Comparison of ENCODE assay signal across 30 cellular contexts in genomic region chr9:108951578-108951977, GRCh38. TPM values are rescaled to one million over a fixed set of nuclear protein-coding genes. Genes with fewer than 3 reads are reported as not detected.
DNase-seq lines count a peak whose midpoint lies in the region; ATAC-seq, FAIRE-seq and TF ChIP-seq lines count a peak whose summit lies in the region.
"Had no signal": no experiment of that assay in that cellular context is flagged by ENCODE, and none has a peak within 500 bp of the region (broad histone marks: within the 10 kb centered on the region; RNA-seq: fewer than 3 reads in every experiment).

No MANE protein-coding gene starts in this region.

- no peak overlapping the region for H3K18ac ChIP-seq in IMR-90 (ENCODE audit: low read depth, low read length)

- H4K20me1 ChIP-seq in IMR-90 (ENCODE audit: insufficient read depth, low read length), result no peaks in the 10 kb centered on the region

- H3K23ac ChIP-seq in IMR-90 (ENCODE audit: low read depth, low read length), result no peak overlapping the region

- H3K27ac ChIP-seq in IMR-90 (ENCODE audit: insufficient read depth, low read length), result no peak overlapping the region
- no peak overlapping the region for H3K27ac ChIP-seq in ascending aorta
- H3K27ac ChIP-seq: GM23248, PC-9, SJSA1 had no signal

- H4K5ac ChIP-seq in IMR-90 (ENCODE audit: low read depth, low read length), result no peak overlapping the region

- H3K4me1 ChIP-seq in IMR-90 (ENCODE audit: control insufficient read depth, insufficient read depth, low read length), result no peaks in the 10 kb centered on the region
- no peaks in the 10 kb centered on the region for H3K4me1 ChIP-seq in ascending aorta
- H3K4me1 ChIP-seq: SJSA1 had no signal

- no peak overlapping the region for H4K8ac ChIP-seq in IMR-90 (ENCODE audit: low read depth in 2 of 2, low read length in 2 of 2)

- no peak overlapping the region for H3K4me3 ChIP-seq in IMR-90 (ENCODE audit: insufficient read depth, low read depth, low read length)
- H3K4me3 ChIP-seq in bronchial epithelial cell (ENCODE audit: low read depth, low read length), result no peak overlapping the region
- H3K4me3 ChIP-seq in ascending aorta, result no peak overlapping the region
- H3K4me3 ChIP-seq: GM23248, PC-9, SJSA1 had no signal

- CTCF ChIA-PET in IMR-90 (lab: Yijun Ruan, JAX), result interaction anchor here (1.5 kb wide), 1 partner anchor 9 kb away, joined by 4 read pairs; no protein-coding TSS in a partner anchor

- TF ChIP-seq CTCF in IMR-90 (conservative IDR thresholded peaks at IDR 0.05; ENCODE audit: low read depth, low read length), result no peak
- no peak for TF ChIP-seq CTCF in bronchial epithelial cell (IDR thresholded peaks at IDR 0.05; ENCODE audit: insufficient read depth, low read length, severe bottlenecking)
- no peak for TF ChIP-seq CTCF in ascending aorta (IDR thresholded peaks at IDR 0.05)

- H3K9ac ChIP-seq in IMR-90 (ENCODE audit: low read depth, low read length), result no peak overlapping the region
- H3K9ac ChIP-seq: GM23248 had no signal

- no peak overlapping the region for H3K14ac ChIP-seq in IMR-90 (replicated peaks; ENCODE audit: low read depth, low read length)

- H3K9me1 ChIP-seq in IMR-90 (ENCODE audit: insufficient read depth, low read length), result no peaks in the 10 kb centered on the region

- no peak overlapping the region for H2AK5ac ChIP-seq in IMR-90 (ENCODE audit: low read depth, low read length)

- ATAC-seq in IMR-90 (ENCODE audit: low read depth) (no peak), GM21825 (IDR thresholded peaks at IDR 0.05; ENCODE audit: unreplicated experiment) (no peak)

- H2BK20ac ChIP-seq in IMR-90 (ENCODE audit: low read depth, low read length), result no peak overlapping the region

- FAIRE-seq in bronchial epithelial cell (lab: Jason Lieb, UNC), result no peak
- FAIRE-seq: GM18507 had no signal

- no peaks in the 10 kb centered on the region; a peak in 1 of 4 replicates for H3K79me1 ChIP-seq in IMR-90 (ENCODE audit: low read depth in 1 of 2, low read length in 2 of 2)

- no peak for TF ChIP-seq POLR2A in IMR-90 (IDR thresholded peaks at IDR 0.05; ENCODE audit: low read depth, low read length)

- POLR2A ChIA-PET in IMR-90 (lab: Charles Lee; ENCODE audit: unreplicated experiment), result no interaction called here

- no peak overlapping the region for H2BK5ac ChIP-seq in IMR-90 (ENCODE audit: low read depth, low read length, poor library complexity, severe bottlenecking)

- BruUV-seq in IMR-90 (replicated peaks; lab: Mats Ljungman, UMichigan), result no TSS peak

- DNase-seq in Daoy (ENCODE audit: low read depth), result peak; percentile 9
- DNase-seq in IMR-90, result peak; percentile 1
- peak; percentile 8 for DNase-seq in bronchial epithelial cell (ENCODE audit: low read depth)
- peak; percentile 63 for DNase-seq in iris pigment epithelial cell (ENCODE audit: low read depth)
- DNase-seq in ascending aorta (ENCODE audit: low spot score in 2 of 2), result no peak
- no peak for DNase-seq in NCI-H446 (lab: John Stamatoyannopoulos, UW)
- DNase-seq in DMS114 treated with DMSO at 0.1 percent for 48 hours (lab: John Stamatoyannopoulos, UW; ENCODE audit: unreplicated experiment), result no peak
- DNase-seq: 8988T; ACHN; BE2C; Calu3; DMS153; DND-41; HFFc6; Karpas-422; NCI-H1092 treated with DMSO at 0.1 percent for 48 hours; NCI-H1436; NCI-H187; NCI-H2081 treated with DMSO at 0.1 percent for 48 hours; NCI-H2171; NCI-H345; NCI-H524 treated with DMSO at 0.1 percent for 48 hours; NCI-H82; NK-92 treated with Interleukin-12 subunit alpha and Interleukin-12 subunit beta, amount 100 ng/mL, for 24 hours; PC-9; Right ventricle myocardium superior had no signal

- intact Hi-C loops in IMR-90 (cut with micrococcal nuclease), result no loop called here
- intact Hi-C loops in ascending aorta (cut with DNase I), result loop anchor here (5.0 kb wide), 1 partner anchor 61 kb away; the partner anchor contains the start of gene CTNNAL1

- no peak overlapping the region for H3K4me2 ChIP-seq in IMR-90 (ENCODE audit: low read depth, low read length)
- H3K4me2 ChIP-seq: PC-9 had no signal

- no peak overlapping the region for H2AK9ac ChIP-seq in IMR-90 (replicated peaks; ENCODE audit: low read depth, low read length, poor library complexity)

- H3K9me3 ChIP-seq in IMR-90 (ENCODE audit: control insufficient read depth, insufficient read depth, low read length), result no peaks in the 10 kb centered on the region
- no peaks in the 10 kb centered on the region for H3K9me3 ChIP-seq in ascending aorta
- H3K9me3 ChIP-seq: BE2C, SJSA1 had no signal

- H3K56ac ChIP-seq in IMR-90 (ENCODE audit: extremely low read depth, insufficient read depth, low read length), result no peak overlapping the region

- no peak overlapping the region for H2BK120ac ChIP-seq in IMR-90 (ENCODE audit: low read depth, low read length)

- H4K91ac ChIP-seq in IMR-90 (ENCODE audit: insufficient read depth, low read depth, low read length), result no peak overlapping the region

- WGBS in IMR-90 (ENCODE audit: extremely low coverage in 2 of 2, insufficient read length in 1 of 2), 2 experiments, result no CpG with 5 or more reads among the region's 2 CpGs

- no peak overlapping the region for H2AFZ ChIP-seq in IMR-90 (replicated peaks; ENCODE audit: low read length, poor library complexity)
- H2AFZ ChIP-seq: GM23248, PC-9 had no signal

- H3K27me3 ChIP-seq in IMR-90 (ENCODE audit: control insufficient read depth, insufficient read depth, low read length) (no peaks in the 10 kb centered on the region), bronchial epithelial cell (ENCODE audit: control insufficient read depth, insufficient read depth, low read length) (no peaks in the 10 kb centered on the region), ascending aorta (no peaks in the 10 kb centered on the region)
- H3K27me3 ChIP-seq: BE2C, SJSA1 had no signal

- in situ Hi-C loops in IMR-90 (cut with MboI; ENCODE audit: low sequenced_read_pairs), result no loop called here

- no peak overlapping the region for H3K4ac ChIP-seq in IMR-90 (ENCODE audit: low read depth, low read length)

- H2BK15ac ChIP-seq in IMR-90 (ENCODE audit: low read depth, low read length), result no peak overlapping the region

- TF ChIP-seq RAD21 in IMR-90 (IDR thresholded peaks at IDR 0.05; ENCODE audit: low read length), result no peak

- H3K36me3 ChIP-seq in IMR-90 (ENCODE audit: control insufficient read depth, insufficient read depth, low read length) (peaks cover 2% of the 10 kb centered on the region), bronchial epithelial cell (ENCODE audit: control insufficient read depth, insufficient read depth, low read length) (no peaks in the 10 kb centered on the region), ascending aorta (no peaks in the 10 kb centered on the region)

- dilution Hi-C loops in IMR-90 (cut with HindIII; ENCODE audit: low sequenced_read_pairs, unreplicated experiment), result no loop called here

TF ChIP-seq in IMR-90, 13 proteins besides CTCF, POLR2A, EP300 and RAD21:
- TF ChIP-seq, protein P1, sequence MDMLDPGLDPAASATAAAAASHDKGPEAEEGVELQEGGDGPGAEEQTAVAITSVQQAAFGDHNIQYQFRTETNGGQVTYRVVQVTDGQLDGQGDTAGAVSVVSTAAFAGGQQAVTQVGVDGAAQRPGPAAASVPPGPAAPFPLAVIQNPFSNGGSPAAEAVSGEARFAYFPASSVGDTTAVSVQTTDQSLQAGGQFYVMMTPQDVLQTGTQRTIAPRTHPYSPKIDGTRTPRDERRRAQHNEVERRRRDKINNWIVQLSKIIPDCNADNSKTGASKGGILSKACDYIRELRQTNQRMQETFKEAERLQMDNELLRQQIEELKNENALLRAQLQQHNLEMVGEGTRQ (IDR thresholded peaks at IDR 0.05; ENCODE audit: low read depth, low read length), result no peak
- TF ChIP-seq FOS (IDR thresholded peaks at IDR 0.05; ENCODE audit: low read depth, low read length) (no peak), CHD1 (IDR thresholded peaks at IDR 0.05; ENCODE audit: low read depth, low read length) (no peak)

RNA-seq across cellular contexts. Expression of gene ABITRAM, which starts 17.4 kb away (rescaled TPM):
- total RNA-seq in Daoy (2014; rRNA removed; shearing (Covaris generic)), result 12.2 and 24.1 TPM in 2 replicates
- total RNA-seq in IMR-90 (2012; rRNA removed) (8.6 TPM in 2 replicates), bronchial epithelial cell (8.1 and 8.2 TPM in 2 replicates), ascending aorta (1.1 TPM)
- polyA plus RNA-seq in IMR-90 (2012; rRNA removed), result 8.8 and 10.3 TPM in 2 replicates
- 2.4 and 3.0 TPM in 2 replicates for polyA plus RNA-seq in IMR-90 (2012; cell fraction: cytosol; rRNA removed)
- polyA plus RNA-seq in IMR-90 (2012; cell fraction: nucleus; rRNA removed; ENCODE audit: low replicate concordance), result 1.5 and 12.7 TPM in 2 replicates

RNA-seq across cellular contexts. Expression of gene ELP1, which starts 17.7 kb away (rescaled TPM):
- 44.1 and 51.0 TPM in 2 replicates for total RNA-seq in Daoy (2014; rRNA removed; shearing (Covaris generic))
- total RNA-seq in IMR-90 (2012; rRNA removed) (39.7 and 43.2 TPM in 2 replicates), bronchial epithelial cell (36.2 and 37.9 TPM in 2 replicates), ascending aorta (8.8 TPM)
- 15.3 and 20.0 TPM in 2 replicates for polyA plus RNA-seq in IMR-90 (2012; rRNA removed)
- polyA plus RNA-seq in IMR-90 (2012; cell fraction: cytosol; rRNA removed), result 4.1 and 8.9 TPM in 2 replicates
- 12.8 and 56.7 TPM in 2 replicates for polyA plus RNA-seq in IMR-90 (2012; cell fraction: nucleus; rRNA removed; ENCODE audit: low replicate concordance)

Comparison
In these comparisons a context has a peak if more than half of its experiments do, and no peak if none do; other contexts are left out.
1. DNase-seq: peak in Daoy (single experiment), IMR-90 (single experiment), bronchial epithelial cell (single experiment) and iris pigment epithelial cell (single experiment); none in ascending aorta (0 of 2), NCI-H446 (0 of 2) and DMS114 treated with DMSO at 0.1 percent for 48 hours (single experiment).